Comparison of ENCODE assay signal across 8 cellular contexts in genomic region chr5:93078082-93079038, GRCh38.
DNase-seq lines count a peak whose midpoint lies in the region; ATAC-seq and TF ChIP-seq lines count a peak whose summit lies in the region.

No MANE protein-coding gene starts in this region.

- peak; percentile 99 for DNase-seq in NCI-H69 (lab: John Stamatoyannopoulos, UW)
- DNase-seq in dedifferentiated amniotic fluid mesenchymal stem cell (ENCODE audit: extremely low spot score) = peak; percentile 84
- peak; percentile 91 for DNase-seq in mucosa of gallbladder (ENCODE audit: low spot score)
- DNase-seq in GM13976 (ENCODE audit: low spot score) = no peak
- no peak for DNase-seq in activated CD8-positive, alpha-beta memory T cell treated with anti-CD3 and anti-CD28 coated beads, Interleukin-2, amount 50 U/mL, for 48 hours
- no peak for DNase-seq in OCI-M2 (lab: John Stamatoyannopoulos, UW; ENCODE audit: unreplicated experiment)

- in situ Hi-C loops in GM13976 (cut with MboI; ENCODE audit: low sequenced_read_pairs, unreplicated experiment) = no loop called here

- TF ChIP-seq CTCF in GM13976 (IDR thresholded peaks at IDR 0.05; ENCODE audit: borderline replicate concordance, control extremely low read depth, extremely low read depth, insufficient read depth, missing control alignments) = no peak

- ATAC-seq in GM18867 (IDR thresholded peaks at IDR 0.05; ENCODE audit: unreplicated experiment) (peak; percentile 78), HG02852 (IDR thresholded peaks at IDR 0.05; ENCODE audit: unreplicated experiment) (peak; percentile 77)

Comparison
In these comparisons a context has a peak if more than half of its experiments do, and no peak if none do; other contexts are left out.
1. DNase-seq: peak in NCI-H69 (single experiment), dedifferentiated amniotic fluid mesenchymal stem cell (single experiment) and mucosa of gallbladder (single experiment); none in GM13976 (single experiment), activated CD8-positive, alpha-beta memory T cell treated with anti-CD3 and anti-CD28 coated beads, Interleukin-2, amount 50 U/mL, for 48 hours (single experiment) and OCI-M2 (single experiment).